18 cellular contexts compared by ENCODE assay signal in the genomic region with DNA sequence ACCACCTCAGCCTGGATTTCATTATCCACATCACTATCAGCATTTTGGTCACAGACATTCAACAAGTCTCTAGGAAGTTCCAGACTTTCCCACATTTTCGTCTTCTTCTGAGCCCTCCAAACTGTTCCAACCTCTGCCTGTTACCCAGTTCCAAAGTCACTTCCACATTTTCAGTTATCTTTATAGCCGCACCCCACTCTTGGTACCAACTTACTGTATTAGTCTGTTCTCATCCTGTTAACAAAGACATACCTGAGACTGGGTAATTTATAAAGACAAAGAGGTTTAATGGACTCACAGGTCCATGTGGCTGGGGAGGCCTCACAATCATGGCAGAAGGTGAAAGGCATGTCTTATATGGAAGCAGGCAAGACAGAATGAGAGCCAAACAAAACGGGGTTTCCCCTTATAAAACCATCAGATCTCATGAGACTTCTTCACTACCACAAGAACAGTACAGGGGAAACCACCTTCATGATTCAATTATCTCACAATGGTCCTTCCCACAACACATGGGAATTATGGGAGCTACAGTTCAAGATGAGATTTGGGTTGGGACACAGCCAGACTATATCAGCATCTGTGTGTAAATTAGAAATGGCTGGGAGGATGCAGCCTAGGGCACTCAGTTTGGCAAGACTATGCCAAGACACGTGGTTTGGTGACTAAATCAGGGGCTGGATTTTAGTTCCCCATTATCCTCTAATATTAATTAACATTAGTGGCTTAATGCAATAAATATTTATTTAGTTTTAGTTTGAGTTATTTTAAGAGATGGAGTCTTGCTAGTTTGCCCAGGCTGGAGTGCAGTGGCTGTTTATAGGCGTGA. TPM values are rescaled to one million over a fixed set of nuclear protein-coding genes. Genes with fewer than 3 reads are reported as not detected.
DNase-seq lines count a peak whose midpoint lies in the region; ATAC-seq and FAIRE-seq lines count a peak whose summit lies in the region.
"Had no signal": no experiment of that assay in that cellular context is flagged by ENCODE, and none has a peak within 500 bp of the region (broad histone marks: within the 10 kb centered on the region; RNA-seq: fewer than 3 reads in every experiment).

No MANE protein-coding gene starts in this region.

- intact Hi-C loops in activated naive CD4-positive, alpha-beta T cell treated with anti-CD3 and anti-CD28 coated beads for 36 hours (cut with micrococcal nuclease) = loop anchor here (1.0 kb wide), 2 partner anchors 60 to 93 kb away; no protein-coding TSS in a partner anchor
- intact Hi-C loops in activated T-helper 1 cell treated with anti-CD3 and anti-CD28 coated beads, Interleukin-12 subunit alpha, Interleukin-12 subunit beta, Interleukin-2, Interleukin-4 antibody, amounts not matched to agents 30 ng/mL and 10 ng/mL and 1 ng/mL, durations not matched to agents 14 hours and 24 hours and 36 hours (cut with micrococcal nuclease) = loop anchor here (1.0 to 2.0 kb wide), 3 partner anchors 15 to 109 kb away; no protein-coding TSS in a partner anchor

- peak; percentile 19 for DNase-seq in activated naive CD4-positive, alpha-beta T cell treated with anti-CD3 and anti-CD28 coated beads for 36 hours
- DNase-seq in activated naive CD4-positive, alpha-beta T cell treated with Interleukin-2 at 50 U/mL for 16 hours = no peak
- no peak for DNase-seq in activated T-helper 1 cell treated with anti-CD3 and anti-CD28 coated beads, Interleukin-12 subunit alpha, Interleukin-12 subunit beta, Interleukin-2, Interleukin-4 antibody, amounts not matched to agents 30 ng/mL and 10 ng/mL and 1 ng/mL, durations not matched to agents 14 hours and 24 hours and 36 hours (ENCODE audit: low spot score)
- DNase-seq in memory B cell (ENCODE audit: low spot score in 2 of 2) (no peak), urothelium cell line (ENCODE audit: low spot score) (no peak)
- DNase-seq: Calu3; CD8-positive, alpha-beta T cell; DMS53; HFFc6; MM.1S; NCI-H1092 treated with DMSO at 0.1 percent for 48 hours; NCI-H146; NCI-H2029 treated with DMSO at 0.1 percent for 48 hours; SJCRH30 had no signal

- CTCF ChIA-PET in activated naive CD4-positive, alpha-beta T cell treated with anti-CD3 and anti-CD28 coated beads for 36 hours (lab: Charles Lee) = no interaction called here

- H3K4me3 Mint-ChIP-seq in activated naive CD4-positive, alpha-beta T cell treated with anti-CD3 and anti-CD28 coated beads for 36 hours = no peak overlapping the region
- H3K4me3 Mint-ChIP-seq in activated T-helper 1 cell treated with anti-CD3 and anti-CD28 coated beads, Interleukin-12 subunit alpha, Interleukin-12 subunit beta, Interleukin-2, Interleukin-4 antibody, amounts not matched to agents 30 ng/mL and 10 ng/mL and 1 ng/mL, durations not matched to agents 14 hours and 24 hours and 36 hours = peak overlapping the region; percentile 48
- no peak overlapping the region for H3K4me3 Mint-ChIP-seq in memory B cell
- H3K4me3 Mint-ChIP-seq: CD8-positive, alpha-beta T cell; HFFc6 had no signal

- peak; percentile 71 for ATAC-seq in memory B cell (ENCODE audit: low read depth)
- no peak for ATAC-seq in HG02610 (IDR thresholded peaks at IDR 0.05; ENCODE audit: unreplicated experiment)
- no peak for ATAC-seq in GM19463 (IDR thresholded peaks at IDR 0.05; ENCODE audit: unreplicated experiment)
- ATAC-seq: A549; CD8-positive, alpha-beta T cell; Panc1 had no signal

- H3K9me3 Mint-ChIP-seq in activated naive CD4-positive, alpha-beta T cell treated with anti-CD3 and anti-CD28 coated beads for 36 hours = peaks cover 27% of the 10 kb centered on the region
- H3K9me3 Mint-ChIP-seq in activated T-helper 1 cell treated with anti-CD3 and anti-CD28 coated beads, Interleukin-12 subunit alpha, Interleukin-12 subunit beta, Interleukin-2, Interleukin-4 antibody, amounts not matched to agents 30 ng/mL and 10 ng/mL and 1 ng/mL, durations not matched to agents 14 hours and 24 hours and 36 hours = peaks cover 32% of the 10 kb centered on the region
- peaks cover 10% of the 10 kb centered on the region for H3K9me3 Mint-ChIP-seq in memory B cell

- peaks cover 21% of the 10 kb centered on the region for H3K36me3 Mint-ChIP-seq in activated naive CD4-positive, alpha-beta T cell treated with anti-CD3 and anti-CD28 coated beads for 36 hours (ENCODE audit: low read depth)
- H3K36me3 Mint-ChIP-seq in activated T-helper 1 cell treated with anti-CD3 and anti-CD28 coated beads, Interleukin-12 subunit alpha, Interleukin-12 subunit beta, Interleukin-2, Interleukin-4 antibody, amounts not matched to agents 30 ng/mL and 10 ng/mL and 1 ng/mL, durations not matched to agents 14 hours and 24 hours and 36 hours (ENCODE audit: low read depth) = peaks cover 62% of the 10 kb centered on the region
- H3K36me3 Mint-ChIP-seq in memory B cell = peaks cover 11% of the 10 kb centered on the region

- H3K27me3 Mint-ChIP-seq in activated naive CD4-positive, alpha-beta T cell treated with anti-CD3 and anti-CD28 coated beads for 36 hours (ENCODE audit: low read depth) = no peaks in the 10 kb centered on the region
- no peaks in the 10 kb centered on the region for H3K27me3 Mint-ChIP-seq in activated T-helper 1 cell treated with anti-CD3 and anti-CD28 coated beads, Interleukin-12 subunit alpha, Interleukin-12 subunit beta, Interleukin-2, Interleukin-4 antibody, amounts not matched to agents 30 ng/mL and 10 ng/mL and 1 ng/mL, durations not matched to agents 14 hours and 24 hours and 36 hours (ENCODE audit: insufficient read depth)
- H3K27me3 Mint-ChIP-seq in memory B cell = no peaks in the 10 kb centered on the region

- FAIRE-seq in urothelium cell line (lab: Jason Lieb, UNC) = peak; percentile 58
- FAIRE-seq: A549 had no signal

- peaks cover 24% of the 10 kb centered on the region for H3K4me1 Mint-ChIP-seq in activated naive CD4-positive, alpha-beta T cell treated with anti-CD3 and anti-CD28 coated beads for 36 hours (ENCODE audit: low read depth)
- H3K4me1 Mint-ChIP-seq in activated T-helper 1 cell treated with anti-CD3 and anti-CD28 coated beads, Interleukin-12 subunit alpha, Interleukin-12 subunit beta, Interleukin-2, Interleukin-4 antibody, amounts not matched to agents 30 ng/mL and 10 ng/mL and 1 ng/mL, durations not matched to agents 14 hours and 24 hours and 36 hours (ENCODE audit: low read depth) = peaks cover 40% of the 10 kb centered on the region
- peaks cover 12% of the 10 kb centered on the region for H3K4me1 Mint-ChIP-seq in memory B cell

- peak overlapping the region; percentile 42 for H3K27ac Mint-ChIP-seq in activated naive CD4-positive, alpha-beta T cell treated with anti-CD3 and anti-CD28 coated beads for 36 hours
- H3K27ac Mint-ChIP-seq in activated T-helper 1 cell treated with anti-CD3 and anti-CD28 coated beads, Interleukin-12 subunit alpha, Interleukin-12 subunit beta, Interleukin-2, Interleukin-4 antibody, amounts not matched to agents 30 ng/mL and 10 ng/mL and 1 ng/mL, durations not matched to agents 14 hours and 24 hours and 36 hours = peak overlapping the region; percentile 76
- H3K27ac Mint-ChIP-seq in memory B cell = peak overlapping the region; percentile 80
- H3K27ac Mint-ChIP-seq: CD8-positive, alpha-beta T cell; HFFc6 had no signal

RNA-seq across cellular contexts. Expression of gene FUT8, which starts 16.2 kb away (rescaled TPM):
- 10 to 100 TPM; 34.6 to 38.7 TPM for total RNA-seq in activated naive CD4-positive, alpha-beta T cell treated with anti-CD3 and anti-CD28 coated beads for 36 hours
- 181 and 182 TPM in 2 replicates for total RNA-seq in activated T-helper 1 cell treated with anti-CD3 and anti-CD28 coated beads, Interleukin-12 subunit alpha, Interleukin-12 subunit beta, Interleukin-2, Interleukin-4 antibody, amounts not matched to agents 30 ng/mL and 10 ng/mL and 1 ng/mL, durations not matched to agents 14 hours and 24 hours and 36 hours
